In genomic region chr6:35469711-35470662, GRCh38 we compare ENCODE assay signal across 9 cellular contexts. TPM values are rescaled to one million over a fixed set of nuclear protein-coding genes. Genes with fewer than 3 reads are reported as not detected.
DNase-seq lines count a peak whose midpoint lies in the region; ATAC-seq and TF ChIP-seq lines count a peak whose summit lies in the region.
"Had no signal": no experiment of that assay in that cellular context is flagged by ENCODE, and none has a peak within 500 bp of the region (broad histone marks: within the 10 kb centered on the region; RNA-seq: fewer than 3 reads in every experiment).

No MANE protein-coding gene starts in this region.

- CTCF ChIA-PET in activated CD4-positive, alpha-beta memory T cell treated with anti-CD3 and anti-CD28 coated beads for 36 hours (lab: Charles Lee) = interaction anchor here (2.1 to 10.0 kb wide), 2 partner anchors 12 to 19 kb away, joined by 4 to 83 read pairs; partner anchors contain the start of gene FANCE

- H3K4me3 Mint-ChIP-seq in activated CD4-positive, alpha-beta memory T cell treated with anti-CD3 and anti-CD28 coated beads for 36 hours = peak overlapping the region; percentile 95
- H3K4me3 Mint-ChIP-seq in stimulated activated effector memory CD8-positive, alpha-beta T cell treated with anti-CD3 and anti-CD28 coated beads, Interleukin-12 subunit alpha, Interleukin-12 subunit beta, amount 100 ng/mL, for 72 hours = peak overlapping the region; percentile 90

- peak overlapping the region; percentile 78 for H3K4me3 ChIP-seq in left ventricle myocardium inferior

- no peaks in the 10 kb centered on the region for H3K27me3 Mint-ChIP-seq in activated CD4-positive, alpha-beta memory T cell treated with anti-CD3 and anti-CD28 coated beads for 36 hours

- H3K36me3 Mint-ChIP-seq in activated CD4-positive, alpha-beta memory T cell treated with anti-CD3 and anti-CD28 coated beads for 36 hours = peaks cover 52% of the 10 kb centered on the region
- H3K36me3 Mint-ChIP-seq in stimulated activated effector memory CD8-positive, alpha-beta T cell treated with anti-CD3 and anti-CD28 coated beads, Interleukin-12 subunit alpha, Interleukin-12 subunit beta, amount 100 ng/mL, for 72 hours = peaks cover 92% of the 10 kb centered on the region

- H3K9me3 ChIP-seq in left ventricle myocardium inferior (replicated peaks) = no peaks in the 10 kb centered on the region

- H3K36me3 ChIP-seq in left ventricle myocardium inferior = peaks cover 50% of the 10 kb centered on the region

- peaks cover 36% of the 10 kb centered on the region for H3K4me1 Mint-ChIP-seq in activated CD4-positive, alpha-beta memory T cell treated with anti-CD3 and anti-CD28 coated beads for 36 hours (ENCODE audit: low read depth)
- H3K4me1 Mint-ChIP-seq in stimulated activated effector memory CD8-positive, alpha-beta T cell treated with anti-CD3 and anti-CD28 coated beads, Interleukin-12 subunit alpha, Interleukin-12 subunit beta, amount 100 ng/mL, for 72 hours = peaks cover 50% of the 10 kb centered on the region

- intact Hi-C loops in left ventricle myocardium inferior (cut with micrococcal nuclease) = no loop called here
- intact Hi-C loops in Right ventricle myocardium superior (cut with DNase I) = no loop called here
- intact Hi-C loops in activated CD4-positive, alpha-beta memory T cell treated with anti-CD3 and anti-CD28 coated beads for 36 hours (cut with micrococcal nuclease) = loop anchor here (2.0 kb wide), 1 partner anchor 137 kb away; no protein-coding TSS in a partner anchor
- intact Hi-C loops in posterior vena cava (cut with DNase I) = no loop called here

- no peaks in the 10 kb centered on the region for H3K9me3 Mint-ChIP-seq in activated CD4-positive, alpha-beta memory T cell treated with anti-CD3 and anti-CD28 coated beads for 36 hours
- H3K9me3 Mint-ChIP-seq in stimulated activated effector memory CD8-positive, alpha-beta T cell treated with anti-CD3 and anti-CD28 coated beads, Interleukin-12 subunit alpha, Interleukin-12 subunit beta, amount 100 ng/mL, for 72 hours = no peaks in the 10 kb centered on the region

- no peak for TF ChIP-seq CTCF in left ventricle myocardium inferior (IDR thresholded peaks at IDR 0.05; ENCODE audit: borderline replicate concordance)

- peak overlapping the region; percentile 97 for H3K27ac Mint-ChIP-seq in activated CD4-positive, alpha-beta memory T cell treated with anti-CD3 and anti-CD28 coated beads for 36 hours
- H3K27ac Mint-ChIP-seq in stimulated activated effector memory CD8-positive, alpha-beta T cell treated with anti-CD3 and anti-CD28 coated beads, Interleukin-12 subunit alpha, Interleukin-12 subunit beta, amount 100 ng/mL, for 72 hours = peak overlapping the region; percentile 99

- peaks cover 59% of the 10 kb centered on the region for H3K4me1 ChIP-seq in left ventricle myocardium inferior

- ATAC-seq in Right ventricle myocardium superior (ENCODE audit: poor library complexity) (no peak), HG02642 (IDR thresholded peaks at IDR 0.05; ENCODE audit: poor library complexity, unreplicated experiment) (no peak)
- ATAC-seq in stimulated activated effector memory CD8-positive, alpha-beta T cell treated with anti-CD3 and anti-CD28 coated beads, Interleukin-12 subunit alpha, Interleukin-12 subunit beta, amount 100 ng/mL, for 72 hours = no peak

- no peak for DNase-seq in left ventricle myocardium inferior
- DNase-seq in Right ventricle myocardium superior = no peak
- DNase-seq in activated CD4-positive, alpha-beta memory T cell treated with anti-CD3 and anti-CD28 coated beads for 36 hours = no peak
- DNase-seq in glomerular visceral epithelial cell (ENCODE audit: extremely low spot score) = peak; percentile 36
- no peak for DNase-seq in stimulated activated effector memory CD8-positive, alpha-beta T cell treated with anti-CD3 and anti-CD28 coated beads, Interleukin-12 subunit alpha, Interleukin-12 subunit beta, amount 100 ng/mL, for 72 hours (ENCODE audit: low spot score in 2 of 2)
- no peak for DNase-seq in NCI-H2171 (lab: John Stamatoyannopoulos, UW)
- DNase-seq in posterior vena cava (ENCODE audit: low spot score) = no peak

- H3K27ac ChIP-seq in left ventricle myocardium inferior (replicated peaks) = peak overlapping the region; percentile 85

- POLR2A ChIA-PET in activated CD4-positive, alpha-beta memory T cell treated with anti-CD3 and anti-CD28 coated beads for 36 hours (lab: Charles Lee) = interaction anchor here (0.6 to 2.4 kb wide), 7 partner anchors 9 to 172 kb away, joined by 3 to 8 read pairs (median 5); partner anchors contain the start of genes DEF6 and TEAD3

- H3K27me3 ChIP-seq in left ventricle myocardium inferior (ENCODE audit: low read depth) = no peaks in the 10 kb centered on the region

RNA-seq across cellular contexts. Expression of gene RPL10A, which starts 1.8 kb away (rescaled TPM):
- total RNA-seq in left ventricle myocardium inferior (552 TPM), Right ventricle myocardium superior (535 TPM), posterior vena cava (1,000 to 10,000 TPM in 1 of 2 donors, 100 to 1,000 TPM in 1; 816 to 1,010 TPM)
- total RNA-seq in activated CD4-positive, alpha-beta memory T cell treated with anti-CD3 and anti-CD28 coated beads for 36 hours = 1,000 to 10,000 TPM; 2,144 to 2,205 TPM

RNA-seq across cellular contexts. Expression of gene FANCE, which starts 17.8 kb away (rescaled TPM):
- total RNA-seq in left ventricle myocardium inferior (3.7 TPM), Right ventricle myocardium superior (3.4 TPM), posterior vena cava (1 to 10 TPM; 2.5 to 4.0 TPM)
- total RNA-seq in activated CD4-positive, alpha-beta memory T cell treated with anti-CD3 and anti-CD28 coated beads for 36 hours = 10 to 100 TPM; 18.9 to 19.2 TPM

RNA-seq across cellular contexts. Expression of gene TEAD3, which starts 26.9 kb away (rescaled TPM):
- 28.0 TPM for total RNA-seq in left ventricle myocardium inferior
- 25.4 TPM for total RNA-seq in Right ventricle myocardium superior
- total RNA-seq in activated CD4-positive, alpha-beta memory T cell treated with anti-CD3 and anti-CD28 coated beads for 36 hours = 1 to 10 TPM; 1.8 to 2.2 TPM
- 10 to 100 TPM; 69.8 to 73.8 TPM for total RNA-seq in posterior vena cava

RNA-seq across cellular contexts. Expression of gene TULP1, which starts 42.7 kb away (rescaled TPM):
- not detected for total RNA-seq in left ventricle myocardium inferior
- not detected for total RNA-seq in Right ventricle myocardium superior
- not detected for total RNA-seq in activated CD4-positive, alpha-beta memory T cell treated with anti-CD3 and anti-CD28 coated beads for 36 hours
- not detected for total RNA-seq in posterior vena cava
- total RNA-seq: glomerular endothelial cell had no signal
